ENCODE assay signal across 9 cellular contexts in the genomic region with DNA sequence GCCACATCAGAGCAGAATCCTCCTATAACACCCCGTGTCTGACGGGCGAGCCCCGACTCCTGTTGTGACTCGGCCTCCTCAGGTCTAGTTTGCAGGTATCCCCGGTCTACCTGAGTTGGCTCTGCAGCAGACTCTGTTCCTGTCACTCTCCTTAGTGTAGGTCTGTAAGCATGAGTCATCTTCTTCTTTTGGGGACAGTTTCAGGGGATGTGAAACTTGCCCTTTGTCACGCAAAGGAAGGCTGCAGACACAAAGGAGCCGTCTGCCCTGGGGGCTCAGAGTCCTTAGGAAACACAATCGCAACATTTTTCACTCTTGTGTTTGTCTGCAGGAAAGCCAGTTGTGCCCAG.
DNase-seq lines count a peak whose midpoint lies in the region; ATAC-seq and TF ChIP-seq lines count a peak whose summit lies in the region.
"Had no signal": no experiment of that assay in that cellular context is flagged by ENCODE, and none has a peak within 500 bp of the region (broad histone marks: within the 10 kb centered on the region; RNA-seq: fewer than 3 reads in every experiment).

No MANE protein-coding gene starts in this region.

- H3K9me3 ChIP-seq in CD8-positive, alpha-beta T cell (ENCODE audit: low read length), result no peaks in the 10 kb centered on the region
- H3K9me3 ChIP-seq in Peyer's patch (no peaks in the 10 kb centered on the region), WERI-Rb-1 (ENCODE audit: severe bottlenecking) (peaks cover 4% of the 10 kb centered on the region)

- TF ChIP-seq CTCF in WTC11 (IDR thresholded peaks at IDR 0.05) (no peak), Peyer's patch (IDR thresholded peaks at IDR 0.05) (no peak), WERI-Rb-1 (IDR thresholded peaks at IDR 0.05; ENCODE audit: low read depth, low read length) (no peak)
- TF ChIP-seq CTCF in CD8-positive, alpha-beta T cell (IDR thresholded peaks at IDR 0.05), result no peak

- CTCF ChIA-PET in WTC11 (lab: Charles Lee), result no interaction called here
- CTCF ChIA-PET in CD8-positive, alpha-beta T cell (lab: Charles Lee), result interaction anchor here (1.7 kb wide), 1 partner anchor 12 kb away, joined by 4 read pairs; no protein-coding TSS in a partner anchor

- H3K79me2 ChIP-seq in mesendoderm (ENCODE audit: control insufficient read depth, insufficient read depth, low read length), result no peaks in the 10 kb centered on the region

- H3K9me3 Mint-ChIP-seq in WTC11, result no peaks in the 10 kb centered on the region
- H3K9me3 Mint-ChIP-seq in CD8-positive, alpha-beta T cell, result no peaks in the 10 kb centered on the region

- peaks cover 87% of the 10 kb centered on the region for H3K27me3 Mint-ChIP-seq in WTC11 (ENCODE audit: low read depth)
- no peaks in the 10 kb centered on the region for H3K27me3 Mint-ChIP-seq in CD8-positive, alpha-beta T cell (ENCODE audit: low read depth)

- H3K36me3 ChIP-seq in mesendoderm (ENCODE audit: control insufficient read depth, insufficient read depth, low read length), result no peaks in the 10 kb centered on the region
- peaks cover 24% of the 10 kb centered on the region for H3K36me3 ChIP-seq in CD8-positive, alpha-beta T cell (ENCODE audit: insufficient read depth, low read length)
- no peaks in the 10 kb centered on the region for H3K36me3 ChIP-seq in Peyer's patch
- H3K36me3 ChIP-seq in WERI-Rb-1, result no peaks in the 10 kb centered on the region

- H3K36me3 Mint-ChIP-seq in WTC11, result no peaks in the 10 kb centered on the region
- H3K36me3 Mint-ChIP-seq in CD8-positive, alpha-beta T cell, result peaks cover 91% of the 10 kb centered on the region

- H3K56ac ChIP-seq in mesendoderm (ENCODE audit: low read length), result peak overlapping the region; percentile 50

- no peaks in the 10 kb centered on the region for H3K79me1 ChIP-seq in mesendoderm (ENCODE audit: low read length)

- no peak overlapping the region for H3K4me2 ChIP-seq in mesendoderm (ENCODE audit: low read length)

- H3K4ac ChIP-seq in mesendoderm (ENCODE audit: low read depth, low read length), result no peak overlapping the region

- no peak overlapping the region for H3K18ac ChIP-seq in mesendoderm (ENCODE audit: low read length)

- intact Hi-C loops in CD8-positive, alpha-beta T cell (cut with DNase I, micrococcal nuclease), result loop anchor here in 1 of 2 experiments (2.0 kb wide), 1 partner anchor 21 kb away; no protein-coding TSS in a partner anchor

- ATAC-seq in GM19397 (IDR thresholded peaks at IDR 0.05; ENCODE audit: unreplicated experiment) (peak; percentile 83), HG03175 (IDR thresholded peaks at IDR 0.05; ENCODE audit: unreplicated experiment) (peak; percentile 93), WTC11 (peak; percentile 86)
- no peak for ATAC-seq in CD8-positive, alpha-beta T cell

- H3K4me1 Mint-ChIP-seq in WTC11, result peaks cover 40% of the 10 kb centered on the region
- H3K4me1 Mint-ChIP-seq in CD8-positive, alpha-beta T cell (ENCODE audit: low read depth), result peaks cover 25% of the 10 kb centered on the region

- peak overlapping the region; percentile 21 for H3K27ac ChIP-seq in mesendoderm (ENCODE audit: low read depth, low read length)
- no peak overlapping the region for H3K27ac ChIP-seq in CD8-positive, alpha-beta T cell (ENCODE audit: low read depth, low read length)
- peak overlapping the region in 1 of 4 donors; percentile 45 for H3K27ac ChIP-seq in Peyer's patch
- no peak overlapping the region for H3K27ac ChIP-seq in WERI-Rb-1

- no peak overlapping the region for H2BK15ac ChIP-seq in mesendoderm (replicated peaks; ENCODE audit: low read depth)

- no peak overlapping the region for H2AK5ac ChIP-seq in mesendoderm (ENCODE audit: low read length)

- WGBS in mesendoderm (ENCODE audit: extremely low coverage, insufficient coverage, low lambda C conversion rate), result no CpG with 5 or more reads among the region's 9 CpGs

- H4K8ac ChIP-seq in mesendoderm (ENCODE audit: low read depth, low read length), result no peak overlapping the region

- no peak for TF ChIP-seq POLR2A in Peyer's patch (IDR thresholded peaks at IDR 0.05)

- H3K4me1 ChIP-seq in mesendoderm (ENCODE audit: control insufficient read depth, low read depth, low read length), result peaks cover 8% of the 10 kb centered on the region
- H3K4me1 ChIP-seq in CD8-positive, alpha-beta T cell (ENCODE audit: insufficient read depth, low read length), result peaks cover 6% of the 10 kb centered on the region
- peaks cover 0 to 22% (median 11%) of the 10 kb centered on the region in 4 donors for H3K4me1 ChIP-seq in Peyer's patch

- no peak overlapping the region for H2BK5ac ChIP-seq in mesendoderm (ENCODE audit: low read length)

- DNase-seq in AML-193 (lab: John Stamatoyannopoulos, UW), result peak; percentile 71 to 75
- peak; percentile 65 for DNase-seq in WTC11 (ENCODE audit: low spot score)
- peak; percentile 98 for DNase-seq in mesendoderm
- DNase-seq in CD8-positive, alpha-beta T cell, result no peak
- DNase-seq in Peyer's patch, result no peak
- DNase-seq in WERI-Rb-1, result no peak
- DNase-seq: DND-41 had no signal

- no peak overlapping the region for H3K9ac ChIP-seq in mesendoderm (ENCODE audit: low read length)

- peak overlapping the region; percentile 37; the same call in 1 of the 2 replicates for H3K27ac Mint-ChIP-seq in WTC11
- no peak overlapping the region for H3K27ac Mint-ChIP-seq in CD8-positive, alpha-beta T cell

- H3K27me3 ChIP-seq in mesendoderm (ENCODE audit: insufficient read depth, low read length, poor library complexity) (no peaks in the 10 kb centered on the region), Peyer's patch (no peaks in the 10 kb centered on the region), WERI-Rb-1 (ENCODE audit: insufficient read depth, low read depth, severe bottlenecking) (peaks cover 99% of the 10 kb centered on the region)
- H3K27me3 ChIP-seq in CD8-positive, alpha-beta T cell (ENCODE audit: insufficient read depth, low read length), result no peaks in the 10 kb centered on the region

- H2BK120ac ChIP-seq in mesendoderm (ENCODE audit: low read depth, low read length), result no peak overlapping the region

- peak overlapping the region; percentile 26 for H3K4me3 Mint-ChIP-seq in WTC11
- no peak overlapping the region for H3K4me3 Mint-ChIP-seq in CD8-positive, alpha-beta T cell

- H3K4me3 ChIP-seq in mesendoderm (ENCODE audit: low read length) (no peak overlapping the region), Peyer's patch (no peak overlapping the region), WERI-Rb-1 (ENCODE audit: low read depth, low read length) (no peak overlapping the region)
- no peak overlapping the region for H3K4me3 ChIP-seq in CD8-positive, alpha-beta T cell (ENCODE audit: low read depth, low read length)

- POLR2A ChIA-PET in WTC11 (lab: Charles Lee), result no interaction called here
- POLR2A ChIA-PET in CD8-positive, alpha-beta T cell (lab: Charles Lee), result no interaction called here

- H3K23ac ChIP-seq in mesendoderm (ENCODE audit: low read length), result no peak overlapping the region

- no peak overlapping the region for H4K5ac ChIP-seq in mesendoderm (ENCODE audit: low read length)

TF ChIP-seq in WTC11, 78 proteins besides CTCF, POLR2A, EP300 and RAD21:
- peak; percentile 65; the same call in 1 of the 2 replicates for TF ChIP-seq JUN (CRISPR knock-in tag; IDR thresholded peaks at IDR 0.05)
- TF ChIP-seq, protein P1, sequence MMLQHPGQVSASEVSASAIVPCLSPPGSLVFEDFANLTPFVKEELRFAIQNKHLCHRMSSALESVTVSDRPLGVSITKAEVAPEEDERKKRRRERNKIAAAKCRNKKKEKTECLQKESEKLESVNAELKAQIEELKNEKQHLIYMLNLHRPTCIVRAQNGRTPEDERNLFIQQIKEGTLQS (CRISPR knock-in tag; conservative IDR thresholded peaks at IDR 0.05), result peak; percentile 73; the same call in 1 of the 2 replicates
- TF ChIP-seq, protein P2, sequence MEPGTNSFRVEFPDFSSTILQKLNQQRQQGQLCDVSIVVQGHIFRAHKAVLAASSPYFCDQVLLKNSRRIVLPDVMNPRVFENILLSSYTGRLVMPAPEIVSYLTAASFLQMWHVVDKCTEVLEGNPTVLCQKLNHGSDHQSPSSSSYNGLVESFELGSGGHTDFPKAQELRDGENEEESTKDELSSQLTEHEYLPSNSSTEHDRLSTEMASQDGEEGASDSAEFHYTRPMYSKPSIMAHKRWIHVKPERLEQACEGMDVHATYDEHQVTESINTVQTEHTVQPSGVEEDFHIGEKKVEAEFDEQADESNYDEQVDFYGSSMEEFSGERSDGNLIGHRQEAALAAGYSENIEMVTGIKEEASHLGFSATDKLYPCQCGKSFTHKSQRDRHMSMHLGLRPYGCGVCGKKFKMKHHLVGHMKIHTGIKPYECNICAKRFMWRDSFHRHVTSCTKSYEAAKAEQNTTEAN (CRISPR knock-in tag; IDR thresholded peaks at IDR 0.05), result peak; percentile 83; the same call in 1 of the 2 replicates
- TF ChIP-seq FOXK1 (CRISPR knock-in tag; IDR thresholded peaks at IDR 0.05), result peak; percentile 58; the same call in 1 of the 2 replicates
- TF ChIP-seq NFYB (CRISPR knock-in tag; conservative IDR thresholded peaks at IDR 0.05; ENCODE audit: low read depth), result no peak
- no peak for TF ChIP-seq ESRRA (CRISPR knock-in tag; IDR thresholded peaks at IDR 0.05; ENCODE audit: borderline replicate concordance)
TF ChIP-seq in WTC11: peak in this region for 4.

Comparison
In these comparisons a context has a peak if more than half of its experiments do, and no peak if none do; other contexts are left out.
1. DNase-seq: peak in AML-193 (2 of 2), WTC11 (single experiment) and mesendoderm (single experiment); none in CD8-positive, alpha-beta T cell (0 of 7), Peyer's patch (0 of 3) and WERI-Rb-1 (single experiment).